Comparison of ENCODE assay signal across 8 cellular contexts in the genomic region with DNA sequence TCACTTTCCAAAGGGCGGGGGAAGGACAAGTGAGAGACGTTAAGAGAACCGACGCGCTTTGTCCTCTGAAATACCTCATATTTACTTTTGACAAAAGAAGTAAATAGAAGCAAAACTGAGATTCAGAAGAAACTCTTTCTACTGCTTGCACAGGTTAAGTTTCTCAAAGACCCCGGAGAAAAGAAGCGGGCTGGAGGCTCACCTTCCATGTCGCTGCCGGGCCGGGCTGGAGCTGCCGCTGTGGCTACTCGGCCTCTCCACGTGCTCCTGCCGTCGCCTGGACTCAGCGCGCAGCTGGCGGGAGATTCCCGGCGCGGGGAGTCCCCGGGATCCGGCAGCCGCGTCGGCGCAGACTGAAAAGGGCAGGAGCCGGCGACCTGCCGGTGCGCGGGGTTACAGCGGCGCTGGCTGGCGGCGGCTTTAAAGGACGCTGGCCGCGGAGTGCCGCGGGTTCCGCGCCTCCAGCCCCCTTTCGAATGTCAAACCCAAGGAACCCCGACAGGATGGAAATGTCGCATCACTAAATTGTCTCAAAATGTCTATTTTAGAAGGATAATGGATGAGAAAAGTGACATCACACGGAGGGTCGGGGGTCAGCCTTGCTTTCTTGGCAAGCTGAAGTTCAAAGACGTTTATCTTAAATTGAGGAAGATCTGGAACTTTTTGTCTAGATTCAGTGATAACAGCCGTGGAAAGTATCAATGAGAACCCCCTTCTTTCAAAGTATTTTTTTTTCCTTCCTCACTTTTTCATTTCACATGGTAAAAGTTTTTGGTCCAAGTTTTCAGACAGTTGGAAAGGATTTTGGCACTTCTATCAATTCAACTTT. TPM values are rescaled to one million over a fixed set of nuclear protein-coding genes. Genes with fewer than 3 reads are reported as not detected.
DNase-seq lines count a peak whose midpoint lies in the region; ATAC-seq and TF ChIP-seq lines count a peak whose summit lies in the region.

A gene (minus strand): TSS at position 395 of the 829 bp plus-strand sequence. CDS start 186 bp downstream, at position 209.

- no peak within 1 kb of the TSS for H3K4me2 ChIP-seq in neuronal stem cell (ENCODE audit: insufficient read depth, low read length, poor library complexity, severe bottlenecking)

- H4K91ac ChIP-seq in neuronal stem cell (ENCODE audit: low read depth, low read length, poor library complexity): no peak within 1 kb of the TSS

- no peak within 1 kb of the TSS for H3K18ac ChIP-seq in neuronal stem cell (ENCODE audit: low read length)

- H3K23ac ChIP-seq in neuronal stem cell (ENCODE audit: low read depth, low read length, poor library complexity): no peak within 1 kb of the TSS

- TF ChIP-seq CTCF in upper lobe of left lung (IDR thresholded peaks at IDR 0.05): peak in 4 of 6 experiments; percentile 42 to 73 (median 45)

- POLR2A ChIA-PET in HEK293T (lab: Yijun Ruan, JAX): no interaction called here

- CTCF ChIA-PET in HEK293T (lab: Yijun Ruan, JAX): no interaction called here

- H3K27ac ChIP-seq in neuronal stem cell (replicated peaks; ENCODE audit: low read length) (no peak within 1 kb of the TSS), upper lobe of left lung (peak within 1 kb of the TSS in 3 of 4 donors; percentile 10 to 73 (median 59))

- no peak within 1 kb of the TSS for H2BK5ac ChIP-seq in neuronal stem cell (ENCODE audit: low read length)

- H2BK120ac ChIP-seq in neuronal stem cell (ENCODE audit: low read depth, low read length): no peak within 1 kb of the TSS

- H2BK15ac ChIP-seq in neuronal stem cell (ENCODE audit: low read length): no peak within 1 kb of the TSS

- DNase-seq in GDM1 (lab: John Stamatoyannopoulos, UW) (peak; percentile 15), HEK293T (ENCODE audit: extremely low spot score) (peak; percentile 37), NCI-H2196 treated with DMSO at 0.1 percent for 48 hours (lab: John Stamatoyannopoulos, UW; ENCODE audit: unreplicated experiment) (peak; percentile 53), neuronal stem cell (ENCODE audit: low spot score) (peak; percentile 41), upper lobe of left lung (peak; percentile 87 to 94), cerebellum (ENCODE audit: low spot score) (no peak)
- DNase-seq in activated CD8-positive, alpha-beta memory T cell treated with anti-CD3 and anti-CD28 coated beads for 48 hours (ENCODE audit: low read depth in 2 of 3, low spot score in 2 of 3): peak; percentile 62 to 85 (median 69)

- no peak for TF ChIP-seq EP300 in upper lobe of left lung (IDR thresholded peaks at IDR 0.05)

- TF ChIP-seq POLR2A in upper lobe of left lung (IDR thresholded peaks at IDR 0.05): peak in 1 of 4 donors; percentile 17

- no peak within 1 kb of the TSS for H3K9ac ChIP-seq in neuronal stem cell (ENCODE audit: low read depth, low read length, poor library complexity)

- H3K4me3 ChIP-seq in neuronal stem cell (ENCODE audit: low read length in 2 of 2) (no peak within 1 kb of the TSS), upper lobe of left lung (peak within 1 kb of the TSS in 3 of 4 donors; percentile 28 to 35 (median 34))

- H3K4me1 ChIP-seq in neuronal stem cell (ENCODE audit: control insufficient read depth in 2 of 2, insufficient read depth in 1 of 2, low read depth in 1 of 2, low read length in 2 of 2): no peaks in the 10 kb centered on the region
- peaks cover 6 to 14% (median 10%) of the 10 kb centered on the region in 4 donors for H3K4me1 ChIP-seq in upper lobe of left lung

- no peaks in the 10 kb centered on the region for H3K79me1 ChIP-seq in neuronal stem cell (ENCODE audit: low read depth, low read length)

- peak within 1 kb of the TSS; percentile 86 for H2AFZ ChIP-seq in neuronal stem cell (ENCODE audit: low read length)

- WGBS in neuronal stem cell (ENCODE audit: extremely low coverage in 2 of 2, insufficient read length in 2 of 2, insufficient replicate concordance in 1 of 2), 2 donors: no CpG with 5 or more reads among the region's 50 CpGs
- 4 to 7% methylated on average over 19 to 43 of the region's 50 CpGs for WGBS in upper lobe of left lung, 2 donors

- peak; percentile 77 for ATAC-seq in esophagus mucosa
- ATAC-seq in upper lobe of left lung (ENCODE audit: low FRiP score in 2 of 2): peak; percentile 88 to 91

- no peak within 1 kb of the TSS for H4K8ac ChIP-seq in neuronal stem cell (ENCODE audit: low read depth, low read length)

- H3K36me3 ChIP-seq in neuronal stem cell (replicated peaks in 1 of 2; ENCODE audit: control insufficient read depth in 2 of 2, insufficient read depth in 2 of 2, low read length in 2 of 2): no peaks in the 10 kb centered on the region
- H3K36me3 ChIP-seq in upper lobe of left lung: no peaks in the 10 kb centered on the region

- H2BK12ac ChIP-seq in neuronal stem cell (ENCODE audit: low read length): no peak within 1 kb of the TSS

- no peak within 1 kb of the TSS for H2AK5ac ChIP-seq in neuronal stem cell (ENCODE audit: low read depth, low read length)

- peaks cover 4 to 72% (median 26%) of the 10 kb centered on the region in 3 experiments for H3K27me3 ChIP-seq in neuronal stem cell (ENCODE audit: control insufficient read depth in 3 of 3, insufficient read depth in 3 of 3, low read depth in 1 of 3, low read length in 3 of 3)
- peaks cover 0 to 16% (median 4%) of the 10 kb centered on the region in 4 donors for H3K27me3 ChIP-seq in upper lobe of left lung

- H3K9me3 ChIP-seq in neuronal stem cell (replicated peaks in 1 of 2; ENCODE audit: control insufficient read depth in 2 of 2, insufficient read depth in 1 of 2, low read depth in 1 of 2, low read length in 2 of 2): peaks cover 2 to 5% of the 10 kb centered on the region in 2 donors
- peaks cover 0 to 10% (median 4%) of the 10 kb centered on the region in 4 donors for H3K9me3 ChIP-seq in upper lobe of left lung

- no peak within 1 kb of the TSS for H3K14ac ChIP-seq in neuronal stem cell (ENCODE audit: low read length)

- H3K4ac ChIP-seq in neuronal stem cell (ENCODE audit: low read length): no peak within 1 kb of the TSS

TF ChIP-seq in HEK293T, 16 proteins besides CTCF, POLR2A, EP300 and RAD21:
- TF ChIP-seq SUZ12 (IDR thresholded peaks at IDR 0.05): no peak
- TF ChIP-seq LEF1 (IDR thresholded peaks at IDR 0.05; ENCODE audit: borderline replicate concordance): no peak
- TF ChIP-seq L3MBTL2 (conservative IDR thresholded peaks at IDR 0.05): peak; percentile 99
- TF ChIP-seq ARNT (IDR thresholded peaks at IDR 0.05): no peak
- no peak for TF ChIP-seq TARDBP (IDR thresholded peaks at IDR 0.05)
- TF ChIP-seq, protein P1, sequence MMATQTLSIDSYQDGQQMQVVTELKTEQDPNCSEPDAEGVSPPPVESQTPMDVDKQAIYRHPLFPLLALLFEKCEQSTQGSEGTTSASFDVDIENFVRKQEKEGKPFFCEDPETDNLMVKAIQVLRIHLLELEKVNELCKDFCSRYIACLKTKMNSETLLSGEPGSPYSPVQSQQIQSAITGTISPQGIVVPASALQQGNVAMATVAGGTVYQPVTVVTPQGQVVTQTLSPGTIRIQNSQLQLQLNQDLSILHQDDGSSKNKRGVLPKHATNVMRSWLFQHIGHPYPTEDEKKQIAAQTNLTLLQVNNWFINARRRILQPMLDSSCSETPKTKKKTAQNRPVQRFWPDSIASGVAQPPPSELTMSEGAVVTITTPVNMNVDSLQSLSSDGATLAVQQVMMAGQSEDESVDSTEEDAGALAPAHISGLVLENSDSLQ (IDR thresholded peaks at IDR 0.05): no peak
- TF ChIP-seq ELF4 (IDR thresholded peaks at IDR 0.05): no peak

RNA-seq across cellular contexts. Expression of the gene that starts here (rescaled TPM):
- 1.1 TPM for total RNA-seq in esophagus mucosa
- polyA plus RNA-seq in neuronal stem cell (2013, experiment 1 of 2): 0.01 TPM
- polyA plus RNA-seq in neuronal stem cell (2013, experiment 2 of 2): not detected
- 10 to 100 TPM in 1 of 6 donors, 1 to 10 TPM in 5; 2.2 to 14.9 (median 4.9) TPM for total RNA-seq in upper lobe of left lung
- total RNA-seq in cerebellum: not detected

Comparison
In these comparisons a context has a peak if more than half of its experiments do, and no peak if none do; other contexts are left out.
1. H3K4me3 ChIP-seq: peak in upper lobe of left lung (3 of 4); none in neuronal stem cell (0 of 2).